ENCODE assay signal across 1 cellular context in the genomic region with DNA sequence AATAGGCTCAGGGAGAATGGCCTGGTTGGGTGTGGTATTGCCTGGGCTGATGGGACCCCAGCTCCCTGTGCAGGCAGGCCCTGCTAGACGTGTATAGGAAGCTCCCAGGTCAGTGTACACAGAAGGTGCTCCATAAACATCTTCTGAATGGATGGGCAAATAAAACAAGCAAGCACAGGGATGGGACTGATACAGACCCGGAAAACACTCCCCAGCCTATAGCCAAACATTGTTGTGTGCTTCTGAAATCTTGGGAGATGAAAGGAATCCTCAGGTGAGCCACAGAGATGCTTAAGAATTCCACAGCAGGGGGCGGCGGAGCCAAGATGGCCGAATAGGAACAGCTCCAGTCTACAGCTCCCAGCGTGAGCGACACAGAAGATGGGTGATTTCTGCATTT.
TF ChIP-seq lines count a peak whose summit lies in the region.

No MANE protein-coding gene starts in this region.

TF ChIP-seq in WTC11, 78 proteins besides CTCF, POLR2A, EP300 and RAD21:
- TF ChIP-seq, protein P1, sequence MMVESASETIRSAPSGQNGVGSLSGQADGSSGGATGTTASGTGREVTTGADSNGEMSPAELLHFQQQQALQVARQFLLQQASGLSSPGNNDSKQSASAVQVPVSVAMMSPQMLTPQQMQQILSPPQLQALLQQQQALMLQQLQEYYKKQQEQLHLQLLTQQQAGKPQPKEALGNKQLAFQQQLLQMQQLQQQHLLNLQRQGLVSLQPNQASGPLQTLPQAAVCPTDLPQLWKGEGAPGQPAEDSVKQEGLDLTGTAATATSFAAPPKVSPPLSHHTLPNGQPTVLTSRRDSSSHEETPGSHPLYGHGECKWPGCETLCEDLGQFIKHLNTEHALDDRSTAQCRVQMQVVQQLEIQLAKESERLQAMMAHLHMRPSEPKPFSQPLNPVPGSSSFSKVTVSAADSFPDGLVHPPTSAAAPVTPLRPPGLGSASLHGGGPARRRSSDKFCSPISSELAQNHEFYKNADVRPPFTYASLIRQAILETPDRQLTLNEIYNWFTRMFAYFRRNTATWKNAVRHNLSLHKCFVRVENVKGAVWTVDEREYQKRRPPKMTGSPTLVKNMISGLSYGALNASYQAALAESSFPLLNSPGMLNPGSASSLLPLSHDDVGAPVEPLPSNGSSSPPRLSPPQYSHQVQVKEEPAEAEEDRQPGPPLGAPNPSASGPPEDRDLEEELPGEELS (CRISPR knock-in tag; IDR thresholded peaks at IDR 0.05) = peak; percentile 40; the same call in 1 of the 2 replicates
- TF ChIP-seq ATF1 (CRISPR knock-in tag; IDR thresholded peaks at IDR 0.05) (no peak), NR3C1 (CRISPR knock-in tag; conservative IDR thresholded peaks at IDR 0.05; ENCODE audit: low read depth) (no peak)
